Comparison of ENCODE assay signal across 1 cellular context in the genomic region with DNA sequence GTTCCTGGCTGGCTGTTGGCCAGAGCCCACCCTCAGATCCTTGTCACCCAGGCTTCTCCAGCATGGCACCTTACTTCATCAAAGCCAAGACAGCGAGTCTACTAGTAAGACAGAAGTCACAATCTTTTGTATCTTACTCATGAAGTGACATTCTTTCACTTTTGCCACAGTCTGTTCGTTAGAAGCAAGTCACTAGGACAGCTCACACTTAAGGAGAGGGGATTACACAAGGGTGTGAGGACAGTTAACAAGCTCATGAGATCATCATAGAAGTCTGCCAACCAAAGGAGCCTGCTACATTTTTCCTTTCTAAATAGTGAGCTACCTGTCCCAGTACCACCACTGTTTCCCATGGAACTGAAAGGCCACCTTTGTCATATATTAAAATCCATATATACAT.
TF ChIP-seq lines count a peak whose summit lies in the region.

No MANE protein-coding gene starts in this region.

TF ChIP-seq in K562, 482 proteins besides CTCF, POLR2A, EP300 and RAD21 (continued from another document):
- TF ChIP-seq, protein P1, sequence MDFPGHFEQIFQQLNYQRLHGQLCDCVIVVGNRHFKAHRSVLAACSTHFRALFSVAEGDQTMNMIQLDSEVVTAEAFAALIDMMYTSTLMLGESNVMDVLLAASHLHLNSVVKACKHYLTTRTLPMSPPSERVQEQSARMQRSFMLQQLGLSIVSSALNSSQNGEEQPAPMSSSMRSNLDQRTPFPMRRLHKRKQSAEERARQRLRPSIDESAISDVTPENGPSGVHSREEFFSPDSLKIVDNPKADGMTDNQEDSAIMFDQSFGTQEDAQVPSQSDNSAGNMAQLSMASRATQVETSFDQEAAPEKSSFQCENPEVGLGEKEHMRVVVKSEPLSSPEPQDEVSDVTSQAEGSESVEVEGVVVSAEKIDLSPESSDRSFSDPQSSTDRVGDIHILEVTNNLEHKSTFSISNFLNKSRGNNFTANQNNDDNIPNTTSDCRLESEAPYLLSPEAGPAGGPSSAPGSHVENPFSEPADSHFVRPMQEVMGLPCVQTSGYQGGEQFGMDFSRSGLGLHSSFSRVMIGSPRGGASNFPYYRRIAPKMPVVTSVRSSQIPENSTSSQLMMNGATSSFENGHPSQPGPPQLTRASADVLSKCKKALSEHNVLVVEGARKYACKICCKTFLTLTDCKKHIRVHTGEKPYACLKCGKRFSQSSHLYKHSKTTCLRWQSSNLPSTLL (IDR thresholded peaks at IDR 0.05): no peak
- no peak for TF ChIP-seq CBX3 (IDR thresholded peaks at IDR 0.05; ENCODE audit: borderline replicate concordance in 1 of 2, low read length in 2 of 2)
- no peak for TF ChIP-seq MAFK (IDR thresholded peaks at IDR 0.05; ENCODE audit: low read length)
- TF ChIP-seq, protein P2, sequence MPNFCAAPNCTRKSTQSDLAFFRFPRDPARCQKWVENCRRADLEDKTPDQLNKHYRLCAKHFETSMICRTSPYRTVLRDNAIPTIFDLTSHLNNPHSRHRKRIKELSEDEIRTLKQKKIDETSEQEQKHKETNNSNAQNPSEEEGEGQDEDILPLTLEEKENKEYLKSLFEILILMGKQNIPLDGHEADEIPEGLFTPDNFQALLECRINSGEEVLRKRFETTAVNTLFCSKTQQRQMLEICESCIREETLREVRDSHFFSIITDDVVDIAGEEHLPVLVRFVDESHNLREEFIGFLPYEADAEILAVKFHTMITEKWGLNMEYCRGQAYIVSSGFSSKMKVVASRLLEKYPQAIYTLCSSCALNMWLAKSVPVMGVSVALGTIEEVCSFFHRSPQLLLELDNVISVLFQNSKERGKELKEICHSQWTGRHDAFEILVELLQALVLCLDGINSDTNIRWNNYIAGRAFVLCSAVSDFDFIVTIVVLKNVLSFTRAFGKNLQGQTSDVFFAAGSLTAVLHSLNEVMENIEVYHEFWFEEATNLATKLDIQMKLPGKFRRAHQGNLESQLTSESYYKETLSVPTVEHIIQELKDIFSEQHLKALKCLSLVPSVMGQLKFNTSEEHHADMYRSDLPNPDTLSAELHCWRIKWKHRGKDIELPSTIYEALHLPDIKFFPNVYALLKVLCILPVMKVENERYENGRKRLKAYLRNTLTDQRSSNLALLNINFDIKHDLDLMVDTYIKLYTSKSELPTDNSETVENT (CRISPR knock-in tag; IDR thresholded peaks at IDR 0.05): no peak
- TF ChIP-seq NFE2L1 (tag; IDR thresholded peaks at IDR 0.05; ENCODE audit: borderline replicate concordance, low read depth): no peak
- TF ChIP-seq, protein P3, sequence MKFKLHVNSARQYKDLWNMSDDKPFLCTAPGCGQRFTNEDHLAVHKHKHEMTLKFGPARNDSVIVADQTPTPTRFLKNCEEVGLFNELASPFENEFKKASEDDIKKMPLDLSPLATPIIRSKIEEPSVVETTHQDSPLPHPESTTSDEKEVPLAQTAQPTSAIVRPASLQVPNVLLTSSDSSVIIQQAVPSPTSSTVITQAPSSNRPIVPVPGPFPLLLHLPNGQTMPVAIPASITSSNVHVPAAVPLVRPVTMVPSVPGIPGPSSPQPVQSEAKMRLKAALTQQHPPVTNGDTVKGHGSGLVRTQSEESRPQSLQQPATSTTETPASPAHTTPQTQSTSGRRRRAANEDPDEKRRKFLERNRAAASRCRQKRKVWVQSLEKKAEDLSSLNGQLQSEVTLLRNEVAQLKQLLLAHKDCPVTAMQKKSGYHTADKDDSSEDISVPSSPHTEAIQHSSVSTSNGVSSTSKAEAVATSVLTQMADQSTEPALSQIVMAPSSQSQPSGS (CRISPR knock-in tag; IDR thresholded peaks at IDR 0.05): no peak
- TF ChIP-seq ZKSCAN3 (CRISPR knock-in tag; IDR thresholded peaks at IDR 0.05): no peak
- no peak for TF ChIP-seq DPF2 (IDR thresholded peaks at IDR 0.05)
- TF ChIP-seq ARNT (IDR thresholded peaks at IDR 0.05): no peak
- TF ChIP-seq, protein P4, sequence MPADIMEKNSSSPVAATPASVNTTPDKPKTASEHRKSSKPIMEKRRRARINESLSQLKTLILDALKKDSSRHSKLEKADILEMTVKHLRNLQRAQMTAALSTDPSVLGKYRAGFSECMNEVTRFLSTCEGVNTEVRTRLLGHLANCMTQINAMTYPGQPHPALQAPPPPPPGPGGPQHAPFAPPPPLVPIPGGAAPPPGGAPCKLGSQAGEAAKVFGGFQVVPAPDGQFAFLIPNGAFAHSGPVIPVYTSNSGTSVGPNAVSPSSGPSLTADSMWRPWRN (IDR thresholded peaks at IDR 0.05; ENCODE audit: low read depth): no peak
TF ChIP-seq in K562: peak in this region for 0.
